8 cellular contexts compared by ENCODE assay signal in genomic region chr5:35229076-35230042, GRCh38. TPM values are rescaled to one million over a fixed set of nuclear protein-coding genes. Genes with fewer than 3 reads are reported as not detected.
A peak's percentile ranks its signal among the peaks of the same experiment; 100 is the strongest.
DNase-seq lines count a peak whose midpoint lies in the region; ATAC-seq lines count a peak whose summit lies in the region.

No MANE protein-coding gene starts in this region.

- ATAC-seq in GM19372 (IDR thresholded peaks at IDR 0.05; ENCODE audit: low read depth, unreplicated experiment) (peak; percentile 74), HG03521 (IDR thresholded peaks at IDR 0.05; ENCODE audit: unreplicated experiment) (peak; percentile 50)
- ATAC-seq in activated T-helper 17 cell treated with anti-CD3 and anti-CD28 coated beads, Interleukin-2, amount 50 U/mL, for 72 hours (replicated peaks): no peak
- ATAC-seq in stimulated activated naive B cell treated with anti-CD40 and anti-IgM and Interleukin-4, amounts not matched to agents 10 μg/mL and 1 μg/mL and 100 μg/mL, for 72 hours (replicated peaks): peak; percentile 49 to 67

- H3K27ac Mint-ChIP-seq in activated T-helper 17 cell treated with anti-CD3 and anti-CD28 coated beads, Interleukin-2, amount 50 U/mL, for 72 hours: no peak overlapping the region
- peak overlapping the region; percentile 44 for H3K27ac Mint-ChIP-seq in stimulated activated naive B cell treated with anti-CD40 and anti-IgM and Interleukin-4, amounts not matched to agents 10 μg/mL and 1 μg/mL and 100 μg/mL, for 72 hours

- peak overlapping the region; percentile 69 for H3K4me3 Mint-ChIP-seq in activated T-helper 17 cell treated with anti-CD3 and anti-CD28 coated beads, Interleukin-2, amount 50 U/mL, for 72 hours
- H3K4me3 Mint-ChIP-seq in stimulated activated naive B cell treated with anti-CD40 and anti-IgM and Interleukin-4, amounts not matched to agents 10 μg/mL and 1 μg/mL and 100 μg/mL, for 72 hours: peak overlapping the region; percentile 77 to 82

- DNase-seq in DMS53 (lab: John Stamatoyannopoulos, UW) (peak; percentile 88), iPS-NIHi11 (ENCODE audit: low spot score) (peak; percentile 74), dermis blood vessel endothelial cell (no peak), NCI-H2107 (lab: John Stamatoyannopoulos, UW) (no peak)
- no peak for DNase-seq in stimulated activated naive B cell treated with anti-CD40 and anti-IgM and Interleukin-4, amounts not matched to agents 10 μg/mL and 1 μg/mL and 100 μg/mL, for 72 hours

- no peaks in the 10 kb centered on the region for H3K36me3 Mint-ChIP-seq in activated T-helper 17 cell treated with anti-CD3 and anti-CD28 coated beads, Interleukin-2, amount 50 U/mL, for 72 hours (ENCODE audit: low read depth)
- H3K36me3 Mint-ChIP-seq in stimulated activated naive B cell treated with anti-CD40 and anti-IgM and Interleukin-4, amounts not matched to agents 10 μg/mL and 1 μg/mL and 100 μg/mL, for 72 hours: no peaks in the 10 kb centered on the region

- peaks cover 69% of the 10 kb centered on the region for H3K27me3 Mint-ChIP-seq in activated T-helper 17 cell treated with anti-CD3 and anti-CD28 coated beads, Interleukin-2, amount 50 U/mL, for 72 hours
- H3K27me3 Mint-ChIP-seq in stimulated activated naive B cell treated with anti-CD40 and anti-IgM and Interleukin-4, amounts not matched to agents 10 μg/mL and 1 μg/mL and 100 μg/mL, for 72 hours: peaks cover 60 to 78% of the 10 kb centered on the region in 2 donors

- peaks cover 6% of the 10 kb centered on the region for H3K4me1 Mint-ChIP-seq in activated T-helper 17 cell treated with anti-CD3 and anti-CD28 coated beads, Interleukin-2, amount 50 U/mL, for 72 hours
- peaks cover 9 to 12% of the 10 kb centered on the region in 2 donors for H3K4me1 Mint-ChIP-seq in stimulated activated naive B cell treated with anti-CD40 and anti-IgM and Interleukin-4, amounts not matched to agents 10 μg/mL and 1 μg/mL and 100 μg/mL, for 72 hours

- no peaks in the 10 kb centered on the region for H3K9me3 Mint-ChIP-seq in activated T-helper 17 cell treated with anti-CD3 and anti-CD28 coated beads, Interleukin-2, amount 50 U/mL, for 72 hours
- no peaks in the 10 kb centered on the region for H3K9me3 Mint-ChIP-seq in stimulated activated naive B cell treated with anti-CD40 and anti-IgM and Interleukin-4, amounts not matched to agents 10 μg/mL and 1 μg/mL and 100 μg/mL, for 72 hours

RNA-seq across cellular contexts. Expression of gene PRLR, which starts 0.9 kb away (rescaled TPM):
- total RNA-seq in activated T-helper 17 cell treated with anti-CD3 and anti-CD28 coated beads, Interleukin-2, amount 50 U/mL, for 72 hours: not detected
- not detected in 2 replicates for total RNA-seq in dermis blood vessel endothelial cell

Comparison
In these comparisons a context has a peak if more than half of its experiments do, and no peak if none do; other contexts are left out.
1. DNase-seq: peak in DMS53 (single experiment) and iPS-NIHi11 (single experiment); none in stimulated activated naive B cell treated with anti-CD40 and anti-IgM and Interleukin-4, amounts not matched to agents 10 μg/mL and 1 μg/mL and 100 μg/mL, for 72 hours (single experiment), dermis blood vessel endothelial cell (single experiment) and NCI-H2107 (single experiment).